Comparison of ENCODE assay signal across 8 cellular contexts in the genomic region with DNA sequence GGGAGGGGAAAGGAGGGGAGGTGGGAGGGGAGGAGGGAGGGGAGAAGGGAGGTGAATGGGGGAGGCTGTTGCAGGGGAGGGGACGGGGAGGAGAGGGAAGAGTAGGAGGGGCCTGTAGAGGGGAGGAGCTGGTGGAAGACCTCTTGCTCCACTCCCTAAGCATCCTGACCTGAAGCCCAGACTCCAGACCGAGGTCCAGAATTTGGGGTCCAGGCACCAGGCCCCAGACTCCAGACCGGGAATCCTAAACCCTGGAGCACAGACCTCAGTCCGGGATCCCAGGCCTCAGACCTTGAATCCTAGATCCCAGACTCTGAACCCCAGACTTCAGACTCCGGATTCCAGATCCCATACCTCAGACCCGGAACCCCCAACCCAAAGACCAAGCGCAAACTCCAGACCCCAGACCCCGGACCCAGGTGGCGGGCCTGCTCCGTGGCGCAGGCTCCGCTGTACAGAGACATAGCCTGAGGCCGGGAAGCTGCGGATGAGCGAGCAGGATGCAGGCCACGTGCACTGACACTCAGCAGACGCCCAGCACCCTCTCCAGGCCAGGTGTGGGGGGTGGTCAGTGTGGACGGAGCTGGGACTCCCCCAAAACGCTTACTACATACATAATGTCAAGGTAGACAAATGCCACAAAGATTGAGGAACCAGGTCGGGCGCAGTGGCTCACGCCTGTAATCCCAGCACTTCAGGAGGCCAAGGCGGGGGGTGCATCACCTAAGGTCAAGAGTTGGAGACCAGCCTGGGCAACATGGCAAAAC. TPM values are rescaled to one million over a fixed set of nuclear protein-coding genes. Genes with fewer than 3 reads are reported as not detected.
DNase-seq lines count a peak whose midpoint lies in the region; ATAC-seq and TF ChIP-seq lines count a peak whose summit lies in the region.

No MANE protein-coding gene starts in this region.

- H3K9me3 ChIP-seq in BE2C = no peaks in the 10 kb centered on the region
- no peaks in the 10 kb centered on the region for H3K9me3 ChIP-seq in HAP-1
- H3K9me3 ChIP-seq in muscle layer of duodenum (ENCODE audit: control insufficient read depth in 1 of 2, low read length in 2 of 2) = no peaks in the 10 kb centered on the region

- H3K4me1 ChIP-seq in BE2C (peaks cover 3% of the 10 kb centered on the region; the same call in 1 of the 2 replicates), HAP-1 (no peaks in the 10 kb centered on the region), muscle layer of duodenum (ENCODE audit: control insufficient read depth in 1 of 2, insufficient read depth in 2 of 2, low read length in 2 of 2) (peaks cover 0 to 28% of the 10 kb centered on the region in 2 donors)

- no peak overlapping the region for H3K27ac ChIP-seq in muscle layer of duodenum (ENCODE audit: low read length)
- peak overlapping the region; percentile 88 for H3K27ac ChIP-seq in temporal lobe (ENCODE audit: low read depth, low read length)

- peak; percentile 83 for DNase-seq in BE2C
- peak; percentile 56 to 85 for DNase-seq in HAP-1 (ENCODE audit: low spot score in 2 of 2)
- peak; percentile 1 for DNase-seq in NCI-H748 treated with DMSO at 0.1 percent for 48 hours (lab: John Stamatoyannopoulos, UW)
- peak; percentile 40 for DNase-seq in activated T-cell treated with anti-CD3 and anti-CD28 coated beads for 4 hours

- ATAC-seq in esophagus mucosa (peak; percentile 70), HG03039 (IDR thresholded peaks at IDR 0.05; ENCODE audit: unreplicated experiment) (no peak)

- no peaks in the 10 kb centered on the region; the same call in 1 of the 2 replicates for H3K36me3 ChIP-seq in BE2C
- peaks cover 10% of the 10 kb centered on the region; the same call in 1 of the 2 replicates for H3K36me3 ChIP-seq in HAP-1 (replicated peaks)
- H3K36me3 ChIP-seq in muscle layer of duodenum (ENCODE audit: control insufficient read depth in 1 of 2, insufficient read depth in 2 of 2, low read length in 2 of 2) = no peaks in the 10 kb centered on the region

- H3K4me3 ChIP-seq in BE2C (ENCODE audit: low read depth, low read length) = peak overlapping the region; percentile 49
- peak overlapping the region; percentile 8 for H3K4me3 ChIP-seq in HAP-1
- peak overlapping the region; percentile 38 to 42 for H3K4me3 ChIP-seq in muscle layer of duodenum (ENCODE audit: low read depth in 1 of 2, low read length in 2 of 2)

- TF ChIP-seq CTCF in BE2C (IDR thresholded peaks at IDR 0.05; ENCODE audit: low read depth, low read length) = no peak

- in situ Hi-C loops in HAP-1 (cut with MboI; ENCODE audit: low sequenced_read_pairs) = no loop called here

- H3K27me3 ChIP-seq in BE2C = no peaks in the 10 kb centered on the region
- no peaks in the 10 kb centered on the region for H3K27me3 ChIP-seq in HAP-1 (ENCODE audit: low read depth)
- no peaks in the 10 kb centered on the region for H3K27me3 ChIP-seq in muscle layer of duodenum (ENCODE audit: low read depth, low read length)

RNA-seq across cellular contexts. Expression of a gene that starts 0.7 kb away (rescaled TPM):
- polyA plus RNA-seq in BE2C (2012; ENCODE audit: insufficient read depth, insufficient read length, low read depth) = 80.0 TPM
- 68.6 TPM for total RNA-seq in esophagus mucosa
- total RNA-seq in temporal lobe = 56.5 TPM

RNA-seq across cellular contexts. Expression of a gene that starts 34.8 kb away (rescaled TPM):
- polyA plus RNA-seq in BE2C (2012; ENCODE audit: insufficient read depth, insufficient read length, low read depth) = 117 TPM
- total RNA-seq in esophagus mucosa = 311 TPM
- 13.0 TPM for total RNA-seq in temporal lobe

Comparison
In these comparisons a context has a peak if more than half of its experiments do, and no peak if none do; other contexts are left out.
1. DNase-seq: peak in every context shown above with its lines; median percentile 83 in BE2C; 70 in HAP-1; 40 in activated T-cell treated with anti-CD3 and anti-CD28 coated beads for 4 hours; 1 in NCI-H748 treated with DMSO at 0.1 percent for 48 hours.
2. RNA of a gene that starts 34.8 kb away (total RNA-seq): 311 TPM in esophagus mucosa (single experiment); 13.0 TPM in temporal lobe (single experiment); every median in the first group is over 10 times any median in the second.
3. Peak in every context shown above with its lines, with median percentiles within 50 percentile points of each other: H3K4me3 ChIP-seq.